In genomic region chr10:75746356-75746755, GRCh38 we compare ENCODE assay signal across 28 cellular contexts.
"Had no signal": no experiment of that assay in that cellular context is flagged by ENCODE, and none has a peak within 500 bp of the region (broad histone marks: within the 10 kb centered on the region; RNA-seq: fewer than 3 reads in every experiment).

No MANE protein-coding gene starts in this region.

- ATAC-seq: activated CD4-positive, alpha-beta T cell treated with anti-CD3 and anti-CD28 coated beads for 36 hours; body of pancreas; heart right ventricle; left lung; natural killer cell treated with Interleukin-12 subunit alpha and Interleukin-12 subunit beta and Interleukin-15 and Interleukin-18, amount 100 ng/mL, for 72 hours; sciatic nerve; stimulated activated effector memory CD8-positive, alpha-beta T cell treated with anti-CD3 and anti-CD28 coated beads, Interleukin-12 subunit alpha, Interleukin-12 subunit beta, amount 100 ng/mL, for 72 hours had no signal

- H3K27me3 Mint-ChIP-seq: activated B cell treated with CpG ODN at 0.5 μM for 24 hours had no signal

- H3K27ac Mint-ChIP-seq: activated B cell treated with CpG ODN at 0.5 μM for 24 hours; activated CD4-positive, alpha-beta T cell treated with anti-CD3 and anti-CD28 coated beads for 36 hours; activated naive CD8-positive, alpha-beta T cell; natural killer cell treated with Interleukin-12 subunit alpha and Interleukin-12 subunit beta and Interleukin-15 and Interleukin-18, amount 100 ng/mL, for 72 hours; stimulated activated effector memory CD8-positive, alpha-beta T cell treated with anti-CD3 and anti-CD28 coated beads, Interleukin-12 subunit alpha, Interleukin-12 subunit beta, amount 100 ng/mL, for 72 hours; stimulated activated naive CD8-positive, alpha-beta T cell treated with anti-CD3 and anti-CD28 coated beads, Interleukin-15, Interleukin-2, amounts not matched to agents 100 ng/mL and 50 ng/mL, for 24 hours; T-helper 2 cell treated with Interferon-gamma antibody and Interleukin-4, amounts not matched to agents 5 μg/mL and 100 μg/mL, for 36 hours had no signal

- FAIRE-seq: colon had no signal

- H3K27ac ChIP-seq: body of pancreas, esophagus muscularis mucosa, heart right ventricle, left lung, neutrophil, upper lobe of left lung, vagina had no signal

- H3K36me3 Mint-ChIP-seq: activated naive CD8-positive, alpha-beta T cell; natural killer cell treated with Interleukin-12 subunit alpha and Interleukin-12 subunit beta and Interleukin-15 and Interleukin-18, amount 100 ng/mL, for 72 hours; stimulated activated effector memory CD8-positive, alpha-beta T cell treated with anti-CD3 and anti-CD28 coated beads, Interleukin-12 subunit alpha, Interleukin-12 subunit beta, amount 100 ng/mL, for 72 hours had no signal

- H3K4me3 Mint-ChIP-seq: activated B cell treated with CpG ODN at 0.5 μM for 24 hours; activated CD4-positive, alpha-beta T cell treated with anti-CD3 and anti-CD28 coated beads for 36 hours; activated naive CD8-positive, alpha-beta T cell; natural killer cell treated with Interleukin-12 subunit alpha and Interleukin-12 subunit beta and Interleukin-15 and Interleukin-18, amount 100 ng/mL, for 72 hours; stimulated activated effector memory CD8-positive, alpha-beta T cell treated with anti-CD3 and anti-CD28 coated beads, Interleukin-12 subunit alpha, Interleukin-12 subunit beta, amount 100 ng/mL, for 72 hours; stimulated activated naive CD8-positive, alpha-beta T cell treated with anti-CD3 and anti-CD28 coated beads, Interleukin-15, Interleukin-2, amounts not matched to agents 100 ng/mL and 50 ng/mL, for 24 hours; T-helper 2 cell treated with Interferon-gamma antibody and Interleukin-4, amounts not matched to agents 5 μg/mL and 100 μg/mL, for 36 hours had no signal

- H3K27me3 ChIP-seq: body of pancreas, esophagus muscularis mucosa, heart right ventricle, left lung, neutrophil, upper lobe of left lung, vagina had no signal

- H3K36me3 ChIP-seq: esophagus muscularis mucosa, heart right ventricle, left lung, neutrophil, upper lobe of left lung, vagina had no signal

- H3K4me1 ChIP-seq: heart right ventricle, vagina had no signal

- H3K9me3 ChIP-seq: body of pancreas, esophagus muscularis mucosa, left lung, neutrophil, upper lobe of left lung, vagina had no signal

- H3K9me3 Mint-ChIP-seq: activated B cell treated with CpG ODN at 0.5 μM for 24 hours; natural killer cell treated with Interleukin-12 subunit alpha and Interleukin-12 subunit beta and Interleukin-15 and Interleukin-18, amount 100 ng/mL, for 72 hours; stimulated activated effector memory CD8-positive, alpha-beta T cell treated with anti-CD3 and anti-CD28 coated beads, Interleukin-12 subunit alpha, Interleukin-12 subunit beta, amount 100 ng/mL, for 72 hours; stimulated activated naive CD8-positive, alpha-beta T cell treated with anti-CD3 and anti-CD28 coated beads, Interleukin-15, Interleukin-2, amounts not matched to agents 100 ng/mL and 50 ng/mL, for 24 hours; T-helper 2 cell treated with Interferon-gamma antibody and Interleukin-4, amounts not matched to agents 5 μg/mL and 100 μg/mL, for 36 hours had no signal

- H3K4me3 ChIP-seq: body of pancreas, esophagus muscularis mucosa, heart right ventricle, left lung, lung, upper lobe of left lung, vagina had no signal

- DNase-seq: activated B cell treated with CpG ODN at 0.5 μM for 24 hours; activated CD4-positive, alpha-beta T cell treated with anti-CD3 and anti-CD28 coated beads for 36 hours; activated effector memory CD4-positive, alpha-beta T cell treated with Interleukin-2 at 50 U/mL for 16 hours; activated naive CD4-positive, alpha-beta T cell treated with Interleukin-2 at 50 U/mL for 16 hours; activated T-cell treated with anti-CD3 and anti-CD28 coated beads for 4 hours; anterior cingulate cortex; body of pancreas; dermis blood vessel endothelial cell; effector CD4-positive, alpha-beta T cell; foreskin melanocyte; heart right ventricle; kidney glomerular epithelial cell; left lung; mesendoderm; small intestine; stimulated activated CD4-positive, alpha-beta T cell treated with anti-CD3 and anti-CD28 coated beads, Interleukin-4, amount 100 ng/mL, for 24 hours; upper lobe of left lung had no signal

- H3K4me1 Mint-ChIP-seq: activated B cell treated with CpG ODN at 0.5 μM for 24 hours; activated CD4-positive, alpha-beta T cell treated with anti-CD3 and anti-CD28 coated beads for 36 hours; stimulated activated effector memory CD8-positive, alpha-beta T cell treated with anti-CD3 and anti-CD28 coated beads, Interleukin-12 subunit alpha, Interleukin-12 subunit beta, amount 100 ng/mL, for 72 hours had no signal
